8 cellular contexts compared by ENCODE assay signal in the genomic region with DNA sequence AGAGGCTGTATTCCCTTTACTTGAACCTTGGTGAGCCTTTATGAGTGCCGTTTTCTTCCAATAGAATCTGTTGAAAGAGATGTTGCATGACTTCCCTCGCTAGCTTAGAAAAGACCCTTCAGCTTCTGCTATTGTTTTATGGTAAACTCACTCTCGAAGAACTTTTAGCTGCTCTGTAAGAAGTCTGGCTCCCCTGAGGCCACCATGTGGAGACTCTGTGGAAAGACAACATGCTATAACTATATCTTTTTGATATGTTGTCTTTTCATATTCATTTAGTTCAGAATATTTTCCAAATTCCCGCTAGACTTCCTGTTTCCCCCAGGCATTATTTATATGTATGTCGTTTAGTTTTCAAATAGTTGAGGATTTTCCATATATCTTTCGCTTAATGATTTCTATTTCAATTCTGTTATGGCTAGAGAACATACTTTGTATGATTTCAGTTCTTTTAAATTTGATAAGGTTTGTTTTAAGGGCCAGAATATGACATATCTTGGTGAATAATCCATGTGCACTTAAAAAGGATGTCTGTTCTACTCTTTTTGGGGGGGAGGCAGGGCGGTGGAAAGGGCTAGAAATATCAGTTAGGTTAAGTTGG.
DNase-seq lines count a peak whose midpoint lies in the region; ATAC-seq and TF ChIP-seq lines count a peak whose summit lies in the region.

No MANE protein-coding gene starts in this region.

- TF ChIP-seq CTCF in gastroesophageal sphincter (IDR thresholded peaks at IDR 0.05): peak; percentile 40 to 67 (median 58)
- TF ChIP-seq CTCF in sigmoid colon (IDR thresholded peaks at IDR 0.05): peak in 3 of 4 experiments; percentile 49 to 59 (median 53)

- no peak overlapping the region for H3K4me3 Mint-ChIP-seq in activated naive CD8-positive, alpha-beta T cell
- H3K4me3 Mint-ChIP-seq in activated naive CD8-positive, alpha-beta T cell treated with anti-CD3 and anti-CD28 coated beads, Interleukin-2, amount 50 U/mL, for 24 hours: no peak overlapping the region

- H3K27me3 ChIP-seq in MG63: no peaks in the 10 kb centered on the region
- H3K27me3 ChIP-seq in gastroesophageal sphincter: no peaks in the 10 kb centered on the region
- H3K27me3 ChIP-seq in sigmoid colon: no peaks in the 10 kb centered on the region

- H3K9me3 ChIP-seq in MG63 (no peaks in the 10 kb centered on the region; the same call in 1 of the 2 replicates), gastroesophageal sphincter (no peaks in the 10 kb centered on the region), sigmoid colon (no peaks in the 10 kb centered on the region)

- peaks cover 69% of the 10 kb centered on the region for H3K4me1 Mint-ChIP-seq in activated naive CD8-positive, alpha-beta T cell (ENCODE audit: low read depth)
- peaks cover 52% of the 10 kb centered on the region for H3K4me1 Mint-ChIP-seq in activated naive CD8-positive, alpha-beta T cell treated with anti-CD3 and anti-CD28 coated beads, Interleukin-2, amount 50 U/mL, for 24 hours

- no peak for TF ChIP-seq POLR2A in gastroesophageal sphincter (IDR thresholded peaks at IDR 0.05)
- no peak for TF ChIP-seq POLR2A in sigmoid colon (IDR thresholded peaks at IDR 0.05)

- intact Hi-C loops in sigmoid colon (cut with DNase I): loop anchor here (2.0 kb wide), 1 partner anchor 121 kb away; no protein-coding TSS in a partner anchor

- H3K36me3 Mint-ChIP-seq in activated naive CD8-positive, alpha-beta T cell: peaks cover 2% of the 10 kb centered on the region
- H3K36me3 Mint-ChIP-seq in activated naive CD8-positive, alpha-beta T cell treated with anti-CD3 and anti-CD28 coated beads, Interleukin-2, amount 50 U/mL, for 24 hours (ENCODE audit: low read depth): peaks cover 7% of the 10 kb centered on the region

- ATAC-seq in activated naive CD8-positive, alpha-beta T cell treated with anti-CD3 and anti-CD28 coated beads, Interleukin-2, amount 50 U/mL, for 24 hours: no peak
- ATAC-seq in gastroesophageal sphincter: no peak

- no peaks in the 10 kb centered on the region for H3K27me3 Mint-ChIP-seq in activated naive CD8-positive, alpha-beta T cell
- no peaks in the 10 kb centered on the region for H3K27me3 Mint-ChIP-seq in activated naive CD8-positive, alpha-beta T cell treated with anti-CD3 and anti-CD28 coated beads, Interleukin-2, amount 50 U/mL, for 24 hours

- H3K36me3 ChIP-seq in MG63 (no peaks in the 10 kb centered on the region), gastroesophageal sphincter (no peaks in the 10 kb centered on the region), sigmoid colon (no peaks in the 10 kb centered on the region)

- H3K4me1 ChIP-seq in gastroesophageal sphincter: peaks cover 0 to 14% (median 5%) of the 10 kb centered on the region in 3 donors
- peaks cover 0 to 8% (median 2%) of the 10 kb centered on the region in 4 donors for H3K4me1 ChIP-seq in sigmoid colon

- no peak overlapping the region for H3K4me3 ChIP-seq in MG63
- H3K4me3 ChIP-seq in gastroesophageal sphincter: no peak overlapping the region
- H3K4me3 ChIP-seq in sigmoid colon: no peak overlapping the region

- H3K27ac Mint-ChIP-seq in activated naive CD8-positive, alpha-beta T cell: peak overlapping the region; percentile 61
- no peak overlapping the region for H3K27ac Mint-ChIP-seq in activated naive CD8-positive, alpha-beta T cell treated with anti-CD3 and anti-CD28 coated beads, Interleukin-2, amount 50 U/mL, for 24 hours

- no peaks in the 10 kb centered on the region for H3K9me3 Mint-ChIP-seq in activated naive CD8-positive, alpha-beta T cell (ENCODE audit: low read depth)
- H3K9me3 Mint-ChIP-seq in activated naive CD8-positive, alpha-beta T cell treated with anti-CD3 and anti-CD28 coated beads, Interleukin-2, amount 50 U/mL, for 24 hours: no peaks in the 10 kb centered on the region

- DNase-seq in activated naive CD8-positive, alpha-beta T cell treated with anti-CD3 and anti-CD28 coated beads, Interleukin-2, amount 50 U/mL, for 24 hours: no peak
- DNase-seq in MG63: peak; percentile 27
- DNase-seq in activated CD4-positive, alpha-beta T cell treated with anti-CD3 and anti-CD28 coated beads, Interleukin-2, amount 50 U/mL, for 4 hours: peak; percentile 17 to 19
- no peak for DNase-seq in sigmoid colon
- DNase-seq in ureter (ENCODE audit: low spot score): no peak
- DNase-seq in NCI-H2081 treated with DMSO at 0.1 percent for 48 hours (lab: John Stamatoyannopoulos, UW): no peak

- H3K27ac ChIP-seq in gastroesophageal sphincter (no peak overlapping the region), sigmoid colon (no peak overlapping the region)

- TF ChIP-seq EP300 in gastroesophageal sphincter (IDR thresholded peaks at IDR 0.05): no peak
- TF ChIP-seq EP300 in sigmoid colon (IDR thresholded peaks at IDR 0.05): no peak

- WGBS in gastroesophageal sphincter (ENCODE audit: low coverage in 1 of 2), 2 donors: 34 to 46% methylated on average over 6 to 7 of the region's 7 CpGs
- WGBS in sigmoid colon, 2 donors: 66 to 69% methylated on average over 7 of the region's 7 CpGs

Comparison
In these comparisons a context has a peak if more than half of its experiments do, and no peak if none do; other contexts are left out.
1. DNase-seq: peak in MG63 (single experiment) and activated CD4-positive, alpha-beta T cell treated with anti-CD3 and anti-CD28 coated beads, Interleukin-2, amount 50 U/mL, for 4 hours (2 of 2); none in activated naive CD8-positive, alpha-beta T cell treated with anti-CD3 and anti-CD28 coated beads, Interleukin-2, amount 50 U/mL, for 24 hours (single experiment), sigmoid colon (single experiment), ureter (single experiment) and NCI-H2081 treated with DMSO at 0.1 percent for 48 hours (single experiment).